In the genomic region with DNA sequence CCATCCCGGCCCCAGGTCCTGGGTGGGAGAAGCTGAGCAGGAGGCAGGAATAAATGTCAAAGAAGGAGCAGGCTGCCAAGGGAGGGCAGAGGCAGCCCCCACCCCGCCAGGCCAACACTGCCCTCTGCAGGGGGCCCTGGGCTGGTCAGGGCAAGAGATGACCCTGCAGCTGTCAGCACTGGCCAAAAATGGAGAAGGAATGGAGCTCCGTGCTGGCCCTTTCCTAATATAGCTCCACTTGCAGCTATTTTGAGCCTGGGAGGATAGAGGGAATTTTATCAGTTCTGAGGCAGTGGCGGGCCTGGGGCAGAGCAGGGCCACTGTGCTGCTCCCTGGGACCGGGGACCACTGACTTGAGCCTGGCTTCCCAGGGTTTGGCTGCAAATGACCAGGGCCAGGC, we compare ENCODE assay signal across 1 cellular context.
A peak's percentile ranks its signal among the peaks of the same experiment; 100 is the strongest.
TF ChIP-seq lines count a peak whose summit lies in the region.

No MANE protein-coding gene starts in this region.

TF ChIP-seq in H1, 55 proteins besides CTCF, POLR2A, EP300 and RAD21:
- TF ChIP-seq BRCA1 (IDR thresholded peaks at IDR 0.05; ENCODE audit: low read depth, low read length) = no peak
- no peak for TF ChIP-seq KDM5A (IDR thresholded peaks at IDR 0.05; ENCODE audit: low read length)
- TF ChIP-seq CBX5 (IDR thresholded peaks at IDR 0.05; ENCODE audit: low read depth, low read length) = no peak
- no peak for TF ChIP-seq CBX8 (IDR thresholded peaks at IDR 0.05; ENCODE audit: borderline replicate concordance, low read depth, low read length)
- TF ChIP-seq SAP30 (IDR thresholded peaks at IDR 0.05; ENCODE audit: insufficient read depth, insufficient replicate concordance, low read length) = no peak
- TF ChIP-seq EGR1 (IDR thresholded peaks at IDR 0.05; ENCODE audit: borderline replicate concordance, low read depth, low read length) = no peak
- TF ChIP-seq YY1 (IDR thresholded peaks at IDR 0.05; ENCODE audit: low read depth, low read length) = no peak
- TF ChIP-seq, protein P1, sequence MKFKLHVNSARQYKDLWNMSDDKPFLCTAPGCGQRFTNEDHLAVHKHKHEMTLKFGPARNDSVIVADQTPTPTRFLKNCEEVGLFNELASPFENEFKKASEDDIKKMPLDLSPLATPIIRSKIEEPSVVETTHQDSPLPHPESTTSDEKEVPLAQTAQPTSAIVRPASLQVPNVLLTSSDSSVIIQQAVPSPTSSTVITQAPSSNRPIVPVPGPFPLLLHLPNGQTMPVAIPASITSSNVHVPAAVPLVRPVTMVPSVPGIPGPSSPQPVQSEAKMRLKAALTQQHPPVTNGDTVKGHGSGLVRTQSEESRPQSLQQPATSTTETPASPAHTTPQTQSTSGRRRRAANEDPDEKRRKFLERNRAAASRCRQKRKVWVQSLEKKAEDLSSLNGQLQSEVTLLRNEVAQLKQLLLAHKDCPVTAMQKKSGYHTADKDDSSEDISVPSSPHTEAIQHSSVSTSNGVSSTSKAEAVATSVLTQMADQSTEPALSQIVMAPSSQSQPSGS (IDR thresholded peaks at IDR 0.05; ENCODE audit: low read length) = no peak
- no peak for TF ChIP-seq USF2 (IDR thresholded peaks at IDR 0.05; ENCODE audit: low read length)
- TF ChIP-seq TAF1 (IDR thresholded peaks at IDR 0.05; ENCODE audit: low read depth, low read length) = 0 out of 2 replicates have a peak, but pooled peaks have one; percentile 26
- TF ChIP-seq FOSL1 (IDR thresholded peaks at IDR 0.05; ENCODE audit: insufficient read depth, low read depth, low read length) = no peak
- TF ChIP-seq NANOG (IDR thresholded peaks at IDR 0.05; ENCODE audit: insufficient read depth, low read depth, low read length, poor library complexity, severe bottlenecking) = no peak
- TF ChIP-seq TCF12 (IDR thresholded peaks at IDR 0.05; ENCODE audit: low read depth, low read length) = no peak
- no peak for TF ChIP-seq RXRA (IDR thresholded peaks at IDR 0.05; ENCODE audit: insufficient read depth, low read depth, low read length)
- no peak for TF ChIP-seq CHD2 (IDR thresholded peaks at IDR 0.05; ENCODE audit: low read length)
- TF ChIP-seq SRF (IDR thresholded peaks at IDR 0.05; ENCODE audit: low read depth, low read length) = peak; percentile 11; the same call in 1 of the 2 replicates
